Comparison of ENCODE assay signal across 11 cellular contexts in genomic region chr13:97280478-97280877, GRCh38. TPM values are rescaled to one million over a fixed set of nuclear protein-coding genes. Genes with fewer than 3 reads are reported as not detected.
DNase-seq lines count a peak whose midpoint lies in the region; ATAC-seq, FAIRE-seq and TF ChIP-seq lines count a peak whose summit lies in the region.
"Had no signal": no experiment of that assay in that cellular context is flagged by ENCODE, and none has a peak within 500 bp of the region (broad histone marks: within the 10 kb centered on the region; RNA-seq: fewer than 3 reads in every experiment).

No MANE protein-coding gene starts in this region.

- no peak for FAIRE-seq in kidney (lab: Jason Lieb, UNC)

- no peaks in the 10 kb centered on the region for H3K36me3 ChIP-seq in body of pancreas (replicated peaks in 1 of 2; ENCODE audit: insufficient read depth in 1 of 2, low read depth in 2 of 2)
- H3K36me3 ChIP-seq in thoracic aorta, result no peaks in the 10 kb centered on the region
- H3K36me3 ChIP-seq in kidney (ENCODE audit: control insufficient read depth in 1 of 2, insufficient read depth in 2 of 2, low read length in 2 of 2), result peaks cover 6 to 9% of the 10 kb centered on the region in 2 donors
- H3K36me3 ChIP-seq: thyroid gland had no signal

- H3K4me1 Mint-ChIP-seq in activated CD4-positive, alpha-beta T cell treated with anti-CD3 and anti-CD28 coated beads, Interleukin-2, amount 10 ng/mL, durations not matched to agents 24 days and 14 days, result peaks cover 24% of the 10 kb centered on the region
- peaks cover 55% of the 10 kb centered on the region for H3K4me1 Mint-ChIP-seq in activated CD4-positive, alpha-beta T cell treated with anti-CD3 and anti-CD28 coated beads for 36 hours

- TF ChIP-seq POLR2A in body of pancreas (IDR thresholded peaks at IDR 0.05), result no peak

- H3K27ac ChIP-seq in body of pancreas, result peak overlapping the region in 3 of 4 donors; percentile 11 to 52 (median 51)
- peak overlapping the region; percentile 60 to 89 for H3K27ac ChIP-seq in thoracic aorta
- peak overlapping the region in 1 of 2 donors; percentile 80 for H3K27ac ChIP-seq in kidney (ENCODE audit: low read depth in 2 of 2, low read length in 2 of 2)
- H3K27ac ChIP-seq: thyroid gland had no signal

- no peaks in the 10 kb centered on the region for H3K27me3 Mint-ChIP-seq in activated CD4-positive, alpha-beta T cell treated with anti-CD3 and anti-CD28 coated beads, Interleukin-2, amount 10 ng/mL, durations not matched to agents 24 days and 14 days
- no peaks in the 10 kb centered on the region for H3K27me3 Mint-ChIP-seq in activated CD4-positive, alpha-beta T cell treated with anti-CD3 and anti-CD28 coated beads for 36 hours
- H3K27me3 Mint-ChIP-seq: memory B cell had no signal

- peaks cover 57% of the 10 kb centered on the region for H3K4me1 ChIP-seq in body of pancreas
- peaks cover 71 to 97% of the 10 kb centered on the region in 2 donors for H3K4me1 ChIP-seq in thoracic aorta (ENCODE audit: control insufficient read depth in 1 of 2, low read depth in 2 of 2)
- peaks cover 12 to 32% of the 10 kb centered on the region in 2 donors for H3K4me1 ChIP-seq in kidney (ENCODE audit: control insufficient read depth in 1 of 2, insufficient read depth in 1 of 2, low read depth in 1 of 2, low read length in 2 of 2)

- peak; percentile 40 for DNase-seq in activated CD4-positive, alpha-beta T cell treated with anti-CD3 and anti-CD28 coated beads, Interleukin-2, amount 10 ng/mL, durations not matched to agents 24 days and 14 days
- DNase-seq in activated CD4-positive, alpha-beta T cell treated with anti-CD3 and anti-CD28 coated beads for 36 hours, result no peak
- no peak for DNase-seq in body of pancreas
- DNase-seq in left kidney (ENCODE audit: low read depth, low spot score), result peak; percentile 67
- no peak for DNase-seq in thoracic aorta (ENCODE audit: low spot score)
- DNase-seq in cerebellum (ENCODE audit: low spot score), result no peak
- DNase-seq in kidney, result no peak
- no peak for DNase-seq in HuH-7 (ENCODE audit: low spot score)
- DNase-seq: activated gamma-delta T cell treated with Interleukin-2 at 50 U/mL for 16 hours, thyroid gland had no signal

- no peaks in the 10 kb centered on the region for H3K9me3 ChIP-seq in body of pancreas
- no peaks in the 10 kb centered on the region for H3K9me3 ChIP-seq in thoracic aorta
- H3K9me3 ChIP-seq in kidney (ENCODE audit: control insufficient read depth in 1 of 2, low read length in 2 of 2), result no peaks in the 10 kb centered on the region
- H3K9me3 ChIP-seq: thyroid gland had no signal

- H3K27ac Mint-ChIP-seq in activated CD4-positive, alpha-beta T cell treated with anti-CD3 and anti-CD28 coated beads, Interleukin-2, amount 10 ng/mL, durations not matched to agents 24 days and 14 days, result no peak overlapping the region
- no peak overlapping the region for H3K27ac Mint-ChIP-seq in activated CD4-positive, alpha-beta T cell treated with anti-CD3 and anti-CD28 coated beads for 36 hours
- H3K27ac Mint-ChIP-seq: memory B cell had no signal

- 86 to 91% methylated on average over 4 of the region's 4 CpGs for WGBS in body of pancreas, 2 donors

- no peak overlapping the region for H3K9ac ChIP-seq in kidney (ENCODE audit: low read length in 2 of 2)

- H3K4me3 ChIP-seq in body of pancreas, result no peak overlapping the region
- peak overlapping the region; percentile 12 for H3K4me3 ChIP-seq in thoracic aorta
- no peak overlapping the region for H3K4me3 ChIP-seq in kidney (ENCODE audit: low read length in 2 of 2)
- H3K4me3 ChIP-seq: thyroid gland had no signal

- CTCF ChIA-PET in activated CD4-positive, alpha-beta T cell treated with anti-CD3 and anti-CD28 coated beads for 36 hours (lab: Charles Lee), result interaction anchor here (1.2 kb wide), 1 partner anchor 14 kb away, joined by 3 read pairs; no protein-coding TSS in a partner anchor

- intact Hi-C loops in activated CD4-positive, alpha-beta T cell treated with anti-CD3 and anti-CD28 coated beads, Interleukin-2, amount 10 ng/mL, durations not matched to agents 24 days and 14 days (cut with micrococcal nuclease), result no loop called here
- intact Hi-C loops in activated CD4-positive, alpha-beta T cell treated with anti-CD3 and anti-CD28 coated beads for 36 hours (cut with DNase I, micrococcal nuclease), result no loop called here
- intact Hi-C loops in body of pancreas (cut with DNase I), result no loop called here
- intact Hi-C loops in kidney (cut with DNase I), result no loop called here

- H3K36me3 Mint-ChIP-seq in activated CD4-positive, alpha-beta T cell treated with anti-CD3 and anti-CD28 coated beads, Interleukin-2, amount 10 ng/mL, durations not matched to agents 24 days and 14 days (ENCODE audit: low read depth), result peaks cover 21% of the 10 kb centered on the region
- peaks cover 24% of the 10 kb centered on the region for H3K36me3 Mint-ChIP-seq in activated CD4-positive, alpha-beta T cell treated with anti-CD3 and anti-CD28 coated beads for 36 hours (ENCODE audit: low read depth)

- POLR2A ChIA-PET in activated CD4-positive, alpha-beta T cell treated with anti-CD3 and anti-CD28 coated beads for 36 hours (lab: Charles Lee), result no interaction called here

- H3K9me3 Mint-ChIP-seq in activated CD4-positive, alpha-beta T cell treated with anti-CD3 and anti-CD28 coated beads, Interleukin-2, amount 10 ng/mL, durations not matched to agents 24 days and 14 days, result peaks cover 5% of the 10 kb centered on the region
- H3K9me3 Mint-ChIP-seq in activated CD4-positive, alpha-beta T cell treated with anti-CD3 and anti-CD28 coated beads for 36 hours (ENCODE audit: low read depth), result no peaks in the 10 kb centered on the region

- TF ChIP-seq CTCF in body of pancreas (IDR thresholded peaks at IDR 0.05), result no peak
- TF ChIP-seq CTCF in thoracic aorta (IDR thresholded peaks at IDR 0.05), result no peak
- no peak for TF ChIP-seq CTCF in kidney (IDR thresholded peaks at IDR 0.05; ENCODE audit: borderline replicate concordance, extremely low read depth, insufficient read depth)

- no peaks in the 10 kb centered on the region for H3K27me3 ChIP-seq in body of pancreas
- H3K27me3 ChIP-seq in thoracic aorta (replicated peaks; ENCODE audit: insufficient read depth), result no peaks in the 10 kb centered on the region
- H3K27me3 ChIP-seq: thyroid gland had no signal

- no peak for ATAC-seq in activated CD4-positive, alpha-beta T cell treated with anti-CD3 and anti-CD28 coated beads for 36 hours
- ATAC-seq in body of pancreas (no peak), thoracic aorta (ENCODE audit: insufficient number of reproducible peaks, low FRiP score, low read depth) (no peak)

- H3K4me3 Mint-ChIP-seq in activated CD4-positive, alpha-beta T cell treated with anti-CD3 and anti-CD28 coated beads, Interleukin-2, amount 10 ng/mL, durations not matched to agents 24 days and 14 days, result no peak overlapping the region
- no peak overlapping the region for H3K4me3 Mint-ChIP-seq in activated CD4-positive, alpha-beta T cell treated with anti-CD3 and anti-CD28 coated beads for 36 hours
- H3K4me3 Mint-ChIP-seq: memory B cell had no signal

RNA-seq across cellular contexts. Expression of gene MBNL2, which starts 58.3 kb away (rescaled TPM):
- total RNA-seq in activated CD4-positive, alpha-beta T cell treated with anti-CD3 and anti-CD28 coated beads, Interleukin-2, amount 10 ng/mL, durations not matched to agents 24 days and 14 days, result 22.0 and 24.5 TPM in 2 replicates
- 10 to 100 TPM; 16.7 to 24.5 TPM for total RNA-seq in activated CD4-positive, alpha-beta T cell treated with anti-CD3 and anti-CD28 coated beads for 36 hours
- total RNA-seq in body of pancreas, result 10 to 100 TPM; 47.5 to 50.8 TPM
- total RNA-seq in thoracic aorta, result 10 to 100 TPM; 59.6 to 67.7 TPM
- total RNA-seq in cerebellum, result 34.3 TPM
- 70.5 TPM for total RNA-seq in kidney
- polyA plus RNA-seq in kidney (ENCODE audit: insufficient read depth, low read depth, low replicate concordance), result 18.8 TPM

Comparison
In these comparisons a context has a peak if more than half of its experiments do, and no peak if none do; other contexts are left out.
1. DNase-seq: peak in activated CD4-positive, alpha-beta T cell treated with anti-CD3 and anti-CD28 coated beads, Interleukin-2, amount 10 ng/mL, durations not matched to agents 24 days and 14 days (single experiment) and left kidney (single experiment); none in activated CD4-positive, alpha-beta T cell treated with anti-CD3 and anti-CD28 coated beads for 36 hours (single experiment), body of pancreas (0 of 4), thoracic aorta (single experiment), cerebellum (single experiment), kidney (single experiment) and HuH-7 (single experiment).